Comparison of ENCODE assay signal across 23 cellular contexts in the genomic region with DNA sequence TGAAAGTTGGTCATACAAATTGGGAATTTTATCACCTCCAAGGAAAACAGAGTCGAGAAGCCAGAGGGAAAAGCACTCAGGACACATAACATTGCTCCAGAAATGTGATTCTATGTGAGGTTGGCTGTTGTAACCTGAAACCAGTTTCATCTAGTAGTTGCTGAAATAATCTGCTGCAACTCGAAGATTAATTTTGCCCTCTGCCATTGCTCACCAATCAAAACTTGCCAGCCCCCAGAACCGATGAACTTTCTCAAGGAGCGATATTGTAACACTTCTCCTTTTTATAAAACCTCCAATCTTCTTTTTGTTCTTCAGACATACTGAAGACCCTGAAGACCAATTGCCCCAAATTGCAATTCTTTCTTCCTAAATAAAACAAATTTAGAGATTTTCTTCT. TPM values are rescaled to one million over a fixed set of nuclear protein-coding genes. Genes with fewer than 3 reads are reported as not detected.
DNase-seq lines count a peak whose midpoint lies in the region; ATAC-seq and TF ChIP-seq lines count a peak whose summit lies in the region.
"Had no signal": no experiment of that assay in that cellular context is flagged by ENCODE, and none has a peak within 500 bp of the region (broad histone marks: within the 10 kb centered on the region; RNA-seq: fewer than 3 reads in every experiment).

No MANE protein-coding gene starts in this region.

- peaks cover 73% of the 10 kb centered on the region for H3K36me3 ChIP-seq in CD8-positive, alpha-beta memory T cell (ENCODE audit: insufficient read depth, low read length)
- H3K36me3 ChIP-seq in esophagus muscularis mucosa: peaks cover 0 to 43% (median 1%) of the 10 kb centered on the region in 4 donors
- H3K36me3 ChIP-seq: brain microvascular endothelial cell, colonic mucosa had no signal

- peaks cover 91% of the 10 kb centered on the region for H3K4me1 ChIP-seq in CD8-positive, alpha-beta memory T cell (ENCODE audit: insufficient read depth, low read length)
- H3K4me1 ChIP-seq in esophagus muscularis mucosa: peaks cover 8 to 38% (median 26%) of the 10 kb centered on the region in 4 donors
- H3K4me1 ChIP-seq: colonic mucosa had no signal

- H3K4me1 Mint-ChIP-seq in CD4-positive, alpha-beta T cell (ENCODE audit: low read depth): peaks cover 94% of the 10 kb centered on the region
- peaks cover 86 to 98% (median 92%) of the 10 kb centered on the region in 3 donors for H3K4me1 Mint-ChIP-seq in CD8-positive, alpha-beta memory T cell
- H3K4me1 Mint-ChIP-seq in activated CD8-positive, alpha-beta T cell treated with anti-CD3 and anti-CD28 coated beads for 36 hours (ENCODE audit: low read depth): peaks cover 95% of the 10 kb centered on the region
- H3K4me1 Mint-ChIP-seq in endothelial cell (ENCODE audit: unreplicated experiment): peaks cover 34% of the 10 kb centered on the region

- TF ChIP-seq POLR2A in esophagus muscularis mucosa (IDR thresholded peaks at IDR 0.05; ENCODE audit: low read depth): no peak

- H3K9me3 ChIP-seq in CD4-positive, alpha-beta T cell (ENCODE audit: control insufficient read depth, low read length): no peaks in the 10 kb centered on the region
- H3K9me3 ChIP-seq in CD8-positive, alpha-beta memory T cell (ENCODE audit: low read length): no peaks in the 10 kb centered on the region
- no peaks in the 10 kb centered on the region for H3K9me3 ChIP-seq in esophagus muscularis mucosa
- H3K9me3 ChIP-seq: colonic mucosa, heart left ventricle, left lung had no signal

- no peak overlapping the region for H3K4me3 ChIP-seq in CD8-positive, alpha-beta memory T cell (ENCODE audit: low read length)
- H3K4me3 ChIP-seq in esophagus muscularis mucosa: no peak overlapping the region
- H3K4me3 ChIP-seq: colonic mucosa, heart left ventricle, left lung had no signal

- 91% methylated on average over 4 of the region's 4 CpGs for WGBS in esophagus muscularis mucosa

- intact Hi-C loops in CD4-positive, alpha-beta T cell (cut with DNase I, micrococcal nuclease): loop anchor here in 1 of 2 experiments (2.0 kb wide), 2 partner anchors 15 to 37 kb away; no protein-coding TSS in a partner anchor
- intact Hi-C loops in activated CD8-positive, alpha-beta T cell treated with anti-CD3 and anti-CD28 coated beads for 36 hours (cut with micrococcal nuclease): loop anchor here (5.0 kb wide), 1 partner anchor 33 kb away; a partner anchor contains a TSS
- intact Hi-C loops in esophagus muscularis mucosa (cut with DNase I): no loop called here

- no peak for DNase-seq in CD4-positive, alpha-beta T cell
- DNase-seq in CD8-positive, alpha-beta memory T cell: no peak
- no peak for DNase-seq in activated CD8-positive, alpha-beta T cell treated with anti-CD3 and anti-CD28 coated beads for 36 hours
- DNase-seq in esophagus muscularis mucosa (ENCODE audit: extremely low spot score) (peak; percentile 8), DMS114 treated with DMSO at 0.1 percent for 48 hours (lab: John Stamatoyannopoulos, UW; ENCODE audit: unreplicated experiment) (no peak), endothelial cell (ENCODE audit: low spot score) (no peak), SIG-M5 (lab: John Stamatoyannopoulos, UW) (no peak)
- DNase-seq: activated B cell treated with CpG ODN at 0.5 μM for 24 hours, AML-193, brain microvascular endothelial cell, colonic mucosa, GOT3, KBM-7, left lung, NCI-H2171 treated with DMSO at 0.1 percent for 48 hours, NCI-H748 treated with DMSO at 0.1 percent for 48 hours, Right ventricle myocardium superior, small intestine had no signal

- peak overlapping the region; percentile 6 for H3K4me3 Mint-ChIP-seq in CD4-positive, alpha-beta T cell
- H3K4me3 Mint-ChIP-seq in CD8-positive, alpha-beta memory T cell: peak overlapping the region in 2 of 7 donors; percentile 14 to 29
- no peak overlapping the region for H3K4me3 Mint-ChIP-seq in activated CD8-positive, alpha-beta T cell treated with anti-CD3 and anti-CD28 coated beads for 36 hours
- no peak overlapping the region for H3K4me3 Mint-ChIP-seq in endothelial cell (ENCODE audit: unreplicated experiment)
- H3K4me3 Mint-ChIP-seq: activated B cell treated with CpG ODN at 0.5 μM for 24 hours, mesothelial cell of epicardium, type B pancreatic cell had no signal

- H3K9me3 Mint-ChIP-seq in CD4-positive, alpha-beta T cell: no peaks in the 10 kb centered on the region
- no peaks in the 10 kb centered on the region for H3K9me3 Mint-ChIP-seq in CD8-positive, alpha-beta memory T cell
- no peaks in the 10 kb centered on the region for H3K9me3 Mint-ChIP-seq in activated CD8-positive, alpha-beta T cell treated with anti-CD3 and anti-CD28 coated beads for 36 hours
- no peaks in the 10 kb centered on the region for H3K9me3 Mint-ChIP-seq in endothelial cell (ENCODE audit: unreplicated experiment)
- H3K9me3 Mint-ChIP-seq: activated B cell treated with CpG ODN at 0.5 μM for 24 hours, mesothelial cell of epicardium, type B pancreatic cell had no signal

- no peaks in the 10 kb centered on the region for H3K27me3 Mint-ChIP-seq in CD4-positive, alpha-beta T cell
- H3K27me3 Mint-ChIP-seq in CD8-positive, alpha-beta memory T cell: peaks cover 0 to 4% of the 10 kb centered on the region in 2 donors
- no peaks in the 10 kb centered on the region for H3K27me3 Mint-ChIP-seq in activated CD8-positive, alpha-beta T cell treated with anti-CD3 and anti-CD28 coated beads for 36 hours
- H3K27me3 Mint-ChIP-seq in endothelial cell (ENCODE audit: unreplicated experiment): peaks cover 2% of the 10 kb centered on the region
- H3K27me3 Mint-ChIP-seq: activated B cell treated with CpG ODN at 0.5 μM for 24 hours had no signal

- H3K27me3 ChIP-seq in CD4-positive, alpha-beta T cell (ENCODE audit: control insufficient read depth, insufficient read depth, low read length): no peaks in the 10 kb centered on the region
- H3K27me3 ChIP-seq in CD8-positive, alpha-beta memory T cell (ENCODE audit: insufficient read depth, low read length, poor library complexity, severe bottlenecking): no peaks in the 10 kb centered on the region
- peaks cover 0 to 6% (median 0%) of the 10 kb centered on the region in 4 donors for H3K27me3 ChIP-seq in esophagus muscularis mucosa
- H3K27me3 ChIP-seq: colonic mucosa, left lung had no signal

- H3K27ac ChIP-seq in CD4-positive, alpha-beta T cell (ENCODE audit: low read depth, low read length): peak overlapping the region; percentile 88
- H3K27ac ChIP-seq in CD8-positive, alpha-beta memory T cell (ENCODE audit: low read depth, low read length): no peak overlapping the region
- H3K27ac ChIP-seq in esophagus muscularis mucosa (replicated peaks in 1 of 4): no peak overlapping the region
- H3K27ac ChIP-seq: brain microvascular endothelial cell, colonic mucosa had no signal

- peaks cover 100% of the 10 kb centered on the region for H3K36me3 Mint-ChIP-seq in CD4-positive, alpha-beta T cell (ENCODE audit: low read depth)
- peaks cover 15 to 97% (median 30%) of the 10 kb centered on the region in 3 donors for H3K36me3 Mint-ChIP-seq in CD8-positive, alpha-beta memory T cell
- peaks cover 95% of the 10 kb centered on the region for H3K36me3 Mint-ChIP-seq in activated CD8-positive, alpha-beta T cell treated with anti-CD3 and anti-CD28 coated beads for 36 hours (ENCODE audit: low read depth)
- H3K36me3 Mint-ChIP-seq in endothelial cell (ENCODE audit: low read depth, unreplicated experiment): peaks cover 4% of the 10 kb centered on the region
- H3K36me3 Mint-ChIP-seq: mesothelial cell of epicardium, type B pancreatic cell had no signal

- TF ChIP-seq CTCF in CD4-positive, alpha-beta T cell (IDR thresholded peaks at IDR 0.05): no peak
- no peak for TF ChIP-seq CTCF in activated CD8-positive, alpha-beta T cell treated with anti-CD3 and anti-CD28 coated beads for 36 hours (IDR thresholded peaks at IDR 0.05)
- TF ChIP-seq CTCF in esophagus muscularis mucosa (IDR thresholded peaks at IDR 0.05) (no peak), endothelial cell (IDR thresholded peaks at IDR 0.05; ENCODE audit: unreplicated experiment) (no peak)

- ATAC-seq in CD4-positive, alpha-beta T cell (ENCODE audit: poor library complexity): no peak
- no peak for ATAC-seq in activated CD8-positive, alpha-beta T cell treated with anti-CD3 and anti-CD28 coated beads for 36 hours
- ATAC-seq: heart left ventricle, left lung had no signal

- POLR2A ChIA-PET in CD4-positive, alpha-beta T cell (lab: Charles Lee): interaction anchor here (6.1 to 6.9 kb wide), 2 partner anchors 28 to 69 kb away, joined by 71 to 112 read pairs; a partner anchor contains a TSS
- POLR2A ChIA-PET in CD8-positive, alpha-beta memory T cell (lab: Charles Lee): interaction anchor here (2.3 kb wide), 1 partner anchor 68 kb away, joined by 8 read pairs; no protein-coding TSS in a partner anchor
- POLR2A ChIA-PET in activated CD8-positive, alpha-beta T cell treated with anti-CD3 and anti-CD28 coated beads for 36 hours (lab: Charles Lee): interaction anchor here (1.2 to 7.0 kb wide), 4 partner anchors 9 to 71 kb away, joined by 3 to 150 read pairs (median 4); a partner anchor contains a TSS

- TF ChIP-seq EP300 in esophagus muscularis mucosa (IDR thresholded peaks at IDR 0.05): no peak

- CTCF ChIA-PET in CD4-positive, alpha-beta T cell (lab: Charles Lee): interaction anchor here (1.2 kb wide), 1 partner anchor 38 kb away, joined by 6 read pairs; no protein-coding TSS in a partner anchor
- CTCF ChIA-PET in CD8-positive, alpha-beta memory T cell (lab: Charles Lee): interaction anchor here (5.0 to 6.7 kb wide), 3 partner anchors 12 to 75 kb away, joined by 49 to 182 read pairs (median 114); a partner anchor contains a TSS
- CTCF ChIA-PET in activated CD8-positive, alpha-beta T cell treated with anti-CD3 and anti-CD28 coated beads for 36 hours (lab: Charles Lee): interaction anchor here (1.6 to 6.1 kb wide), 4 partner anchors 13 to 157 kb away, joined by 4 to 133 read pairs (median 98); a partner anchor contains a TSS

- H3K27ac Mint-ChIP-seq in CD4-positive, alpha-beta T cell: peak overlapping the region; percentile 96
- H3K27ac Mint-ChIP-seq in CD8-positive, alpha-beta memory T cell: peak overlapping the region; percentile 21 to 96 (median 88)
- peak overlapping the region; percentile 96 for H3K27ac Mint-ChIP-seq in activated CD8-positive, alpha-beta T cell treated with anti-CD3 and anti-CD28 coated beads for 36 hours
- H3K27ac Mint-ChIP-seq in endothelial cell (ENCODE audit: unreplicated experiment): no peak overlapping the region
- H3K27ac Mint-ChIP-seq: activated B cell treated with CpG ODN at 0.5 μM for 24 hours, mesothelial cell of epicardium, type B pancreatic cell had no signal

RNA-seq across cellular contexts. Expression of a gene that starts 31.1 kb away (rescaled TPM):
- not detected for total RNA-seq in CD4-positive, alpha-beta T cell
- not detected for total RNA-seq in CD8-positive, alpha-beta memory T cell
- 0.99 TPM for polyA plus RNA-seq in CD8-positive, alpha-beta memory T cell
- total RNA-seq in activated CD8-positive, alpha-beta T cell treated with anti-CD3 and anti-CD28 coated beads for 36 hours: not detected
- total RNA-seq in esophagus muscularis mucosa (1 to 10 TPM in 1 of 4 donors, not detected in 3; 6.5 TPM), endothelial cell (ENCODE audit: unreplicated experiment) (0.28 TPM)
- total RNA-seq: activated B cell treated with CpG ODN at 0.5 μM for 24 hours, colonic mucosa, Daoy, endothelial cell of umbilical vein, heart left ventricle, left lung, mesothelial cell of epicardium had no signal
- polyA plus RNA-seq: endothelial cell of umbilical vein, heart left ventricle, small intestine had no signal

RNA-seq across cellular contexts. Expression of a gene that starts 33.7 kb away (rescaled TPM):
- total RNA-seq in CD4-positive, alpha-beta T cell: 100 to 1,000 TPM; 154 to 155 TPM
- total RNA-seq in CD8-positive, alpha-beta memory T cell: 100 to 1,000 TPM; 219 to 224 TPM
- 288 TPM for polyA plus RNA-seq in CD8-positive, alpha-beta memory T cell
- total RNA-seq in activated CD8-positive, alpha-beta T cell treated with anti-CD3 and anti-CD28 coated beads for 36 hours: 100 to 1,000 TPM; 243 to 259 TPM
- total RNA-seq in esophagus muscularis mucosa (10 to 100 TPM in 2 of 4 donors, 1 to 10 TPM in 2; 6.8 to 20.4 (median 9.0) TPM), endothelial cell (ENCODE audit: unreplicated experiment) (13.8 TPM)
- total RNA-seq: Daoy, endothelial cell of umbilical vein, mesothelial cell of epicardium had no signal
- polyA plus RNA-seq: endothelial cell of umbilical vein had no signal

Comparison
In these comparisons a context has a peak if more than half of its experiments do, and no peak if none do; other contexts are left out.
1. RNA of a gene that starts 33.7 kb away (total RNA-seq): 243 to 259 TPM in activated CD8-positive, alpha-beta T cell treated with anti-CD3 and anti-CD28 coated beads for 36 hours, 219 to 224 TPM in CD8-positive, alpha-beta memory T cell and 154 to 155 TPM in CD4-positive, alpha-beta T cell; 13.8 TPM in endothelial cell (single experiment) and 6.8 to 20.4 TPM in esophagus muscularis mucosa; every median in the first group is over 4 times any median in the second.